ENCODE assay signal across 16 cellular contexts in genomic region chr19:39808688-39809087, GRCh38. TPM values are rescaled to one million over a fixed set of nuclear protein-coding genes. Genes with fewer than 3 reads are reported as not detected.
"Had no signal": no experiment of that assay in that cellular context is flagged by ENCODE, and none has a peak within 500 bp of the region (broad histone marks: within the 10 kb centered on the region; RNA-seq: fewer than 3 reads in every experiment).

No MANE protein-coding gene starts in this region.

RNA-seq across cellular contexts. Expression of gene LEUTX, which starts 30.0 kb away (rescaled TPM):
- total RNA-seq: activated CD4-positive, alpha-beta T cell treated with anti-CD3 and anti-CD28 coated beads for 36 hours; activated CD4-positive, alpha-beta T cell treated with anti-CD3 and anti-CD28 coated beads, Interleukin-2, amount 10 ng/mL, durations not matched to agents 7 days and 5 days; activated CD8-positive, alpha-beta memory T cell treated with anti-CD3 and anti-CD28 coated beads, Interleukin-2, amount 10 ng/mL, durations not matched to agents 7 days and 5 days; activated CD8-positive, alpha-beta T cell treated with anti-CD3 and anti-CD28 coated beads, Interleukin-2, amount 10 ng/mL, durations not matched to agents 7 days and 5 days; activated naive CD4-positive, alpha-beta T cell treated with anti-CD3 and anti-CD28 coated beads for 36 hours; activated naive CD4-positive, alpha-beta T cell treated with anti-CD3 and anti-CD28 coated beads, Interleukin-2, amount 50 U/mL, for 72 hours; activated naive CD8-positive, alpha-beta T cell treated with anti-CD3 and anti-CD28 coated beads for 36 hours; adrenal gland; aorta; astrocyte; body of pancreas; breast epithelium; cardiac septum; cerebellum; T-helper 2 cell treated with Interferon-gamma antibody and Interleukin-4, amounts not matched to agents 100 ng/mL and 5 ng/mL, for 36 hours; WTC11 had no signal
- polyA plus RNA-seq: adrenal gland, aorta had no signal
